9 cellular contexts compared by ENCODE assay signal in genomic region chr13:21124853-21125252, GRCh38. TPM values are rescaled to one million over a fixed set of nuclear protein-coding genes. Genes with fewer than 3 reads are reported as not detected.
A peak's percentile ranks its signal among the peaks of the same experiment; 100 is the strongest.
DNase-seq lines count a peak whose midpoint lies in the region; ATAC-seq and TF ChIP-seq lines count a peak whose summit lies in the region.
"Had no signal": no experiment of that assay in that cellular context is flagged by ENCODE, and none has a peak within 500 bp of the region (broad histone marks: within the 10 kb centered on the region; RNA-seq: fewer than 3 reads in every experiment).

No MANE protein-coding gene starts in this region.

- peak; percentile 76 for DNase-seq in DMS 273 treated with DMSO at 0.1 percent for 48 hours (lab: John Stamatoyannopoulos, UW)
- peak; percentile 63 for DNase-seq in NCI-H1092 (lab: John Stamatoyannopoulos, UW)
- peak; percentile 83 for DNase-seq in kidney glomerular epithelial cell (lab: John Stamatoyannopoulos, UW)
- DNase-seq: naive B cell had no signal

- peak; percentile 97 for ATAC-seq in SK-N-SH treated with all-trans-retinoic acid at 6 μM for 48 hours
- no peak for ATAC-seq in esophagus mucosa
- no peak for ATAC-seq in GM19023 (IDR thresholded peaks at IDR 0.05; ENCODE audit: unreplicated experiment)
- no peak for ATAC-seq in GM21786 (IDR thresholded peaks at IDR 0.05; ENCODE audit: unreplicated experiment)
- ATAC-seq in HG02973 (IDR thresholded peaks at IDR 0.05; ENCODE audit: unreplicated experiment) = no peak

TF ChIP-seq in SK-N-SH treated with all-trans-retinoic acid at 6 μM for 48 hours, 23 proteins besides CTCF, POLR2A, EP300 and RAD21:
- TF ChIP-seq, protein P1, sequence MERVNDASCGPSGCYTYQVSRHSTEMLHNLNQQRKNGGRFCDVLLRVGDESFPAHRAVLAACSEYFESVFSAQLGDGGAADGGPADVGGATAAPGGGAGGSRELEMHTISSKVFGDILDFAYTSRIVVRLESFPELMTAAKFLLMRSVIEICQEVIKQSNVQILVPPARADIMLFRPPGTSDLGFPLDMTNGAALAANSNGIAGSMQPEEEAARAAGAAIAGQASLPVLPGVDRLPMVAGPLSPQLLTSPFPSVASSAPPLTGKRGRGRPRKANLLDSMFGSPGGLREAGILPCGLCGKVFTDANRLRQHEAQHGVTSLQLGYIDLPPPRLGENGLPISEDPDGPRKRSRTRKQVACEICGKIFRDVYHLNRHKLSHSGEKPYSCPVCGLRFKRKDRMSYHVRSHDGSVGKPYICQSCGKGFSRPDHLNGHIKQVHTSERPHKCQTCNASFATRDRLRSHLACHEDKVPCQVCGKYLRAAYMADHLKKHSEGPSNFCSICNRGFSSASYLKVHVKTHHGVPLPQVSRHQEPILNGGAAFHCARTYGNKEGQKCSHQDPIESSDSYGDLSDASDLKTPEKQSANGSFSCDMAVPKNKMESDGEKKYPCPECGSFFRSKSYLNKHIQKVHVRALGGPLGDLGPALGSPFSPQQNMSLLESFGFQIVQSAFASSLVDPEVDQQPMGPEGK (CRISPR knock-in tag; IDR thresholded peaks at IDR 0.05; ENCODE audit: borderline replicate concordance) = no peak
- TF ChIP-seq TOX (CRISPR knock-in tag; IDR thresholded peaks at IDR 0.05; ENCODE audit: borderline replicate concordance) (no peak), ZNF565 (CRISPR knock-in tag; conservative IDR thresholded peaks at IDR 0.05; ENCODE audit: low read depth) (no peak), SNAI2 (CRISPR knock-in tag; IDR thresholded peaks at IDR 0.05) (no peak), RARB (CRISPR knock-in tag; IDR thresholded peaks at IDR 0.05) (no peak)

RNA-seq across cellular contexts. Expression of gene SAP18, which starts 15.1 kb away (rescaled TPM):
- 180 TPM for total RNA-seq in esophagus mucosa

RNA-seq across cellular contexts. Expression of gene SKA3, which starts 51.5 kb away (rescaled TPM):
- total RNA-seq in esophagus mucosa = 7.7 TPM

RNA-seq across cellular contexts. Expression of gene MRPL57, which starts 51.6 kb away (rescaled TPM):
- 14.0 TPM for total RNA-seq in esophagus mucosa
